In genomic region chr15:75238150-75238549, GRCh38 we compare ENCODE assay signal across 25 cellular contexts. TPM values are rescaled to one million over a fixed set of nuclear protein-coding genes. Genes with fewer than 3 reads are reported as not detected.
A peak's percentile ranks its signal among the peaks of the same experiment; 100 is the strongest.
DNase-seq lines count a peak whose midpoint lies in the region; ATAC-seq and TF ChIP-seq lines count a peak whose summit lies in the region.
"Had no signal": no experiment of that assay in that cellular context is flagged by ENCODE, and none has a peak within 500 bp of the region (broad histone marks: within the 10 kb centered on the region; RNA-seq: fewer than 3 reads in every experiment).

No MANE protein-coding gene starts in this region.

- H3K36me3 ChIP-seq in spleen = no peaks in the 10 kb centered on the region
- H3K36me3 ChIP-seq: BE2C, HAP-1 had no signal

- 82 to 91% (median 84%) methylated on average over 5 of the region's 5 CpGs for WGBS in spleen, 5 donors

- H3K27ac ChIP-seq in spleen = no peak overlapping the region

- POLR2A ChIA-PET in WTC11 (lab: Charles Lee) = no interaction called here

- no peaks in the 10 kb centered on the region for H3K9me3 ChIP-seq in spleen
- H3K9me3 ChIP-seq: BE2C, Caco-2, HAP-1 had no signal

- TF ChIP-seq CTCF in WTC11 (IDR thresholded peaks at IDR 0.05) (no peak), spleen (IDR thresholded peaks at IDR 0.05 in 8 of 11, conservative IDR thresholded peaks at IDR 0.05 in 3 of 11) (no peak)

- in situ Hi-C loops in KBM-7 (cut with MboI; ENCODE audit: low pct_unique_long_range_greater_than_20kb, low sequenced_read_pairs) = no loop called here

- H3K36me3 Mint-ChIP-seq in WTC11 = no peaks in the 10 kb centered on the region

- H3K27ac Mint-ChIP-seq in WTC11 = no peak overlapping the region
- H3K27ac Mint-ChIP-seq: CD4-positive, alpha-beta T cell; IgD-negative memory B cell had no signal

- ATAC-seq in WTC11 = no peak
- ATAC-seq: GM12878, PC-3, SK-N-SH treated with all-trans-retinoic acid at 6 μM for 48 hours had no signal

- intact Hi-C loops in spleen (cut with DNase I; ENCODE audit: low total_unique reads) = no loop called here

- H3K4me1 Mint-ChIP-seq in WTC11 = peaks cover 10% of the 10 kb centered on the region; the same call in 1 of the 2 replicates

- peaks cover 0 to 50% (median 0%) of the 10 kb centered on the region in 7 donors for H3K27me3 ChIP-seq in spleen (replicated peaks in 1 of 7)
- H3K27me3 ChIP-seq: BE2C had no signal

- peaks cover 20% of the 10 kb centered on the region for H3K27me3 Mint-ChIP-seq in WTC11 (ENCODE audit: low read depth)

- H3K4me1 ChIP-seq in spleen = no peaks in the 10 kb centered on the region
- H3K4me1 ChIP-seq: BE2C, Caco-2, HAP-1 had no signal

- CTCF ChIA-PET in WTC11 (lab: Charles Lee) = no interaction called here

- DNase-seq in AG08396 (ENCODE audit: low spot score) (peak; percentile 2), GM03348 (ENCODE audit: low spot score) (peak; percentile 4), WTC11 (ENCODE audit: low spot score) (peak; percentile 7), spleen (peak; percentile 15), KBM-7 (no peak), DMS153 treated with DMSO at 0.1 percent for 48 hours (lab: John Stamatoyannopoulos, UW; ENCODE audit: unreplicated experiment) (no peak)
- no peak for DNase-seq in stimulated activated CD4-positive, alpha-beta T cell treated with anti-CD3 and anti-CD28 coated beads, Interleukin-4, amount 100 ng/mL, for 1 hour
- DNase-seq: BE2C; Caco-2; CD4-positive, alpha-beta T cell; GDM1; Kasumi-1; MM.1S; NCI-H1092 treated with DMSO at 0.1 percent for 48 hours; NCI-H146; NCI-H2029 treated with DMSO at 0.1 percent for 48 hours; NCI-H2171; PC-3; RPMI8226; SIG-M5 had no signal

- no peak overlapping the region for H3K4me3 Mint-ChIP-seq in WTC11
- H3K4me3 Mint-ChIP-seq: CD4-positive, alpha-beta T cell; IgD-negative memory B cell had no signal

- H3K9me3 Mint-ChIP-seq in WTC11 = no peaks in the 10 kb centered on the region
- H3K9me3 Mint-ChIP-seq: CD4-positive, alpha-beta T cell had no signal

- TF ChIP-seq POLR2A in spleen (IDR thresholded peaks at IDR 0.05) = no peak

- H3K4me3 ChIP-seq in spleen = no peak overlapping the region
- H3K4me3 ChIP-seq: GM12878, HAP-1 had no signal

TF ChIP-seq in WTC11, 78 proteins besides CTCF, POLR2A, EP300 and RAD21:
- TF ChIP-seq ZNF425 (CRISPR knock-in tag; conservative IDR thresholded peaks at IDR 0.05) (no peak), STAT6 (CRISPR knock-in tag; conservative IDR thresholded peaks at IDR 0.05; ENCODE audit: low read depth) (no peak), E2F4 (CRISPR knock-in tag; IDR thresholded peaks at IDR 0.05; ENCODE audit: borderline replicate concordance, low read depth) (no peak), ATF6 (CRISPR knock-in tag; IDR thresholded peaks at IDR 0.05) (no peak), ETV6 (CRISPR knock-in tag; IDR thresholded peaks at IDR 0.05) (no peak), ZBTB43 (CRISPR knock-in tag; IDR thresholded peaks at IDR 0.05) (no peak)

RNA-seq across cellular contexts. Expression of gene GOLGA6C, which starts 20.0 kb away (rescaled TPM):
- total RNA-seq in WTC11 (2021) (0.52 to 0.60 TPM (median 0.55 TPM) in 3 replicates), spleen (not detected)
- not detected for polyA plus RNA-seq in spleen
- total RNA-seq: Caco-2; CD4-positive, alpha-beta T cell; GM12878; PC-3 had no signal
- polyA plus RNA-seq: GM12878, IgD-negative memory B cell had no signal

RNA-seq across cellular contexts. Expression of gene C15orf39, which starts 36.5 kb away (rescaled TPM):
- total RNA-seq in WTC11 (2021) (39.9 to 52.8 TPM (median 41.6 TPM) in 3 replicates), spleen (10 to 100 TPM; 56.0 to 70.2 (median 67.6) TPM)
- polyA plus RNA-seq in spleen = 10 to 100 TPM in 1 of 3 donors, 1 to 10 TPM in 2; 6.9 to 19.3 (median 7.4) TPM

RNA-seq across cellular contexts. Expression of gene GOLGA6D, which starts 44.5 kb away (rescaled TPM):
- 2.1 to 2.6 TPM (median 2.6 TPM) in 3 replicates for total RNA-seq in WTC11 (2021)
- total RNA-seq in spleen = not detected
- not detected for polyA plus RNA-seq in spleen
- total RNA-seq: Caco-2; CD4-positive, alpha-beta T cell; Daoy; GM12878; PC-3 had no signal
- polyA plus RNA-seq: GM12878, IgD-negative memory B cell had no signal

Comparison
In these comparisons a context has a peak if more than half of its experiments do, and no peak if none do; other contexts are left out.
1. DNase-seq: peak in AG08396 (single experiment), GM03348 (single experiment), WTC11 (single experiment) and spleen (single experiment); none in stimulated activated CD4-positive, alpha-beta T cell treated with anti-CD3 and anti-CD28 coated beads, Interleukin-4, amount 100 ng/mL, for 1 hour (single experiment), KBM-7 (single experiment) and DMS153 treated with DMSO at 0.1 percent for 48 hours (single experiment).